ENCODE assay signal across 9 cellular contexts in the genomic region with DNA sequence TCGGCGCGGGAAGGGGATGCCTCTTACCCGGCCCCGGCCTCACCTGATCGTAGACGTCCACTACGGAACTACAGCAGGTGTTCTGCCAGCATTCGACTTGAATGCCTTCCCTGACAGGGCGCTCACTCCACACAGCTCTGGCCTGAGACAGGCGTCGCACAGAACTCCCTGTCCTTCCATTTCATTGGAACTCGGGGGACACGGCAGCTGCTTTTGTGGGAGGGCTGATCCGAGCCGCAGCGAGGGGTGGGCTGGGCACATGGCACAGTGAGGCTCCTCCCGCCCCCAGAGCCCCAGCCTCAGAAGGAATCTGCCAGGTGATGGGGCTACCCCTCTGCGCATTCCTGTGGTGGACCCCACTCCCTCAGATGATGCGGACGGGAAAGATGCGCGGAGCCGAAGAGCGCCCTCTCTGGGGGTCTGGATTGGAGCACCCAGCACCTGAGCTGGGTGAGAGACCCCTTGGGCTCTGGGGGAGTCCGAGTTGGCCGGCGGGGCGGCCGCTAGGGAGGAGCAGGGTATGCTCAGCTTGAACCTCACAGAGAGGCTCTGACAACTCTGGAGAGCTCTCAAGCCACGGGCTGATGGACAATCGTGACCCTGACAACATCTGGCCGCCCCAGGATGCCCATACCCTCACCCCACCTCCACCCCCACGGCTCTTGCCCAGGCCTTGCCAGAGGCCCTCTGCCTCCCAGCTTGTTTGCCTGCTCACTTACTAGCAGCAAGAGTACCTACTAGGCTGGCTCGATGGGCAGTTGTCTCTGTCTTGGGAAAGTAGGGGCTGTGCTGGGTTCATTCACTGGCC.
DNase-seq lines count a peak whose midpoint lies in the region; ATAC-seq, FAIRE-seq and TF ChIP-seq lines count a peak whose summit lies in the region.
"Had no signal": no experiment of that assay in that cellular context is flagged by ENCODE, and none has a peak within 500 bp of the region (broad histone marks: within the 10 kb centered on the region; RNA-seq: fewer than 3 reads in every experiment).

No MANE protein-coding gene starts in this region.

- peak; percentile 60 for DNase-seq in activated effector memory CD4-positive, alpha-beta T cell treated with anti-CD3 and anti-CD28 coated beads, Interleukin-2, amount 50 U/mL, for 16 hours
- DNase-seq in activated effector memory CD4-positive, alpha-beta T cell treated with Interleukin-2 at 50 U/mL for 16 hours: no peak
- no peak for DNase-seq in brain microvascular endothelial cell
- no peak for DNase-seq in memory B cell (ENCODE audit: low spot score in 2 of 2)
- DNase-seq in urothelium cell line (ENCODE audit: low spot score): no peak
- no peak for DNase-seq in globus pallidus (ENCODE audit: low spot score)
- no peak for DNase-seq in Ammon's horn (ENCODE audit: low spot score)
- DNase-seq in NCI-H1092 treated with DMSO at 0.1 percent for 48 hours (lab: John Stamatoyannopoulos, UW): no peak

- H3K36me3 ChIP-seq in brain microvascular endothelial cell (replicated peaks): no peaks in the 10 kb centered on the region
- H3K36me3 ChIP-seq: tibial artery had no signal

- H3K27ac ChIP-seq in brain microvascular endothelial cell: no peak overlapping the region
- H3K27ac ChIP-seq: tibial artery had no signal

- peaks cover 50% of the 10 kb centered on the region for H3K27me3 ChIP-seq in brain microvascular endothelial cell (replicated peaks)

- peak; percentile 63 for FAIRE-seq in urothelium cell line (lab: Jason Lieb, UNC)

- peaks cover 12% of the 10 kb centered on the region for H3K4me1 Mint-ChIP-seq in memory B cell

- peak overlapping the region; percentile 41 for H3K4me3 Mint-ChIP-seq in memory B cell

- TF ChIP-seq CTCF in brain microvascular endothelial cell (IDR thresholded peaks at IDR 0.05; ENCODE audit: low read depth, low read length, missing control alignments): peak; percentile 10

- in situ Hi-C loops in brain microvascular endothelial cell (cut with HindIII; ENCODE audit: low pct_ligation_motif_present, low sequenced_read_pairs): no loop called here

- H3K27me3 Mint-ChIP-seq in memory B cell: peaks cover 16% of the 10 kb centered on the region

- H3K27ac Mint-ChIP-seq in memory B cell: no peak overlapping the region

- no peak for ATAC-seq in memory B cell (ENCODE audit: low read depth)

- H3K36me3 Mint-ChIP-seq in memory B cell: no peaks in the 10 kb centered on the region

- no peak overlapping the region for H3K4me3 ChIP-seq in brain microvascular endothelial cell (ENCODE audit: low read depth, low read length)

- H3K9me3 Mint-ChIP-seq in memory B cell: no peaks in the 10 kb centered on the region
